ENCODE assay signal across 28 cellular contexts in genomic region chr5:77174526-77174925, GRCh38.
"Had no signal": no experiment of that assay in that cellular context is flagged by ENCODE, and none has a peak within 500 bp of the region (broad histone marks: within the 10 kb centered on the region; RNA-seq: fewer than 3 reads in every experiment).

No MANE protein-coding gene starts in this region.

- H3K9me3 ChIP-seq: heart left ventricle, left lung, pancreas, prostate gland, right lobe of liver, suprapubic skin, tibial nerve, vagina had no signal

- H3K4me3 Mint-ChIP-seq: immature natural killer cell; mesothelial cell of epicardium; naive B cell; nephron; neural crest cell; stimulated activated naive CD8-positive, alpha-beta T cell treated with anti-CD3 and anti-CD28 coated beads, Interleukin-15, Interleukin-2, amounts not matched to agents 100 ng/mL and 50 ng/mL, for 24 hours; type B pancreatic cell had no signal

- H3K36me3 ChIP-seq: heart left ventricle, left lung, pancreas, prostate gland, right lobe of liver, suprapubic skin, tibial nerve, vagina had no signal

- DNase-seq: heart left ventricle; hypothalamus; immature natural killer cell; kidney; left colon; left lung; naive B cell; nucleus accumbens; pancreas; posterior cingulate gyrus; retina; right lobe of liver; stimulated activated CD4-positive, alpha-beta T cell treated with anti-CD3 and anti-CD28 coated beads, Interleukin-1b, Interleukin-23, amount 100 ng/mL, for 48 hours; stimulated activated CD4-positive, alpha-beta T cell treated with anti-CD3 and anti-CD28 coated beads, Interleukin-2, amount 100 ng/mL, for 48 hours; stimulated activated CD4-positive, alpha-beta T cell treated with anti-CD3 and anti-CD28 coated beads, Interleukin-4, amount 100 ng/mL, for 4 hours; stimulated activated CD8-positive, alpha-beta memory T cell treated with anti-CD3 and anti-CD28 coated beads, Interleukin-4, amount 100 ng/mL, for 48 hours; stimulated activated naive CD4-positive, alpha-beta T cell had no signal

- H3K9me3 Mint-ChIP-seq: immature natural killer cell; mesothelial cell of epicardium; nephron; neural crest cell; stimulated activated naive CD8-positive, alpha-beta T cell treated with anti-CD3 and anti-CD28 coated beads, Interleukin-15, Interleukin-2, amounts not matched to agents 100 ng/mL and 50 ng/mL, for 24 hours; type B pancreatic cell had no signal

- H3K4me1 ChIP-seq: left lung, pancreas, right lobe of liver, suprapubic skin, tibial nerve, vagina had no signal

- H3K27me3 ChIP-seq: pancreas, right lobe of liver, vagina had no signal

- ATAC-seq: left colon, left lung, pancreas, right lobe of liver had no signal

- H3K27ac Mint-ChIP-seq: immature natural killer cell; mesothelial cell of epicardium; naive B cell; nephron; stimulated activated naive CD8-positive, alpha-beta T cell treated with anti-CD3 and anti-CD28 coated beads, Interleukin-15, Interleukin-2, amounts not matched to agents 100 ng/mL and 50 ng/mL, for 24 hours; type B pancreatic cell had no signal

- H3K36me3 Mint-ChIP-seq: immature natural killer cell, mesothelial cell of epicardium, naive B cell, type B pancreatic cell had no signal

- H3K4me3 ChIP-seq: heart left ventricle, left lung, lung, pancreas, prostate gland, right lobe of liver, smooth muscle cell, suprapubic skin, tibial nerve, vagina had no signal

- H3K4me1 Mint-ChIP-seq: immature natural killer cell, naive B cell, neural crest cell had no signal

- H3K27ac ChIP-seq: left lung, pancreas, prostate gland, right lobe of liver, suprapubic skin, tibial nerve, vagina had no signal
